In genomic region chr13:91470084-91470621, GRCh38 we compare ENCODE assay signal across 6 cellular contexts.
"Had no signal": no experiment of that assay in that cellular context is flagged by ENCODE, and none has a peak within 500 bp of the region (broad histone marks: within the 10 kb centered on the region; RNA-seq: fewer than 3 reads in every experiment).

No MANE protein-coding gene starts in this region.

- DNase-seq: IMR-90, KBM-7, KG1 had no signal

- ATAC-seq: HepG2, K562 had no signal

- H3K27ac ChIP-seq: HL-60 had no signal

- H3K4me3 ChIP-seq: K562 had no signal
